8 cellular contexts compared by ENCODE assay signal in genomic region chr5:150487199-150488061, GRCh38. TPM values are rescaled to one million over a fixed set of nuclear protein-coding genes. Genes with fewer than 3 reads are reported as not detected.
DNase-seq lines count a peak whose midpoint lies in the region; ATAC-seq and TF ChIP-seq lines count a peak whose summit lies in the region.

No MANE protein-coding gene starts in this region.

- H2BK5ac ChIP-seq in neuronal stem cell (ENCODE audit: low read length), result peak overlapping the region; percentile 91

- H3K4ac ChIP-seq in neuronal stem cell (ENCODE audit: low read length), result no peak overlapping the region

- peak; percentile 10 for ATAC-seq in gastroesophageal sphincter
- no peak for ATAC-seq in HG03280 (IDR thresholded peaks at IDR 0.05; ENCODE audit: unreplicated experiment)
- no peak for ATAC-seq in HG03469 (IDR thresholded peaks at IDR 0.05; ENCODE audit: unreplicated experiment)

- H3K27me3 ChIP-seq in GM06990 (replicated peaks; ENCODE audit: control insufficient read depth, insufficient read depth, low read length) (no peaks in the 10 kb centered on the region), gastroesophageal sphincter (no peaks in the 10 kb centered on the region), neuronal stem cell (ENCODE audit: control insufficient read depth in 3 of 3, insufficient read depth in 3 of 3, low read depth in 1 of 3, low read length in 3 of 3) (no peaks in the 10 kb centered on the region)

- H3K27ac ChIP-seq in gastroesophageal sphincter (peak overlapping the region; percentile 69 to 98 (median 95)), neuronal stem cell (replicated peaks; ENCODE audit: low read length) (peak overlapping the region; percentile 98)

- peak overlapping the region; percentile 59 for H3K4me2 ChIP-seq in neuronal stem cell (ENCODE audit: insufficient read depth, low read length, poor library complexity, severe bottlenecking)

- H3K4me3 ChIP-seq in GM06990 (replicated peaks; ENCODE audit: low read depth, low read length) (peak overlapping the region; percentile 88), WI38 (ENCODE audit: low read depth, low read length) (peak overlapping the region; percentile 88), gastroesophageal sphincter (peak overlapping the region; percentile 82 to 100), neuronal stem cell (ENCODE audit: low read length in 2 of 2) (peak overlapping the region; percentile 86 to 99)

- no peak overlapping the region for H4K91ac ChIP-seq in neuronal stem cell (ENCODE audit: low read depth, low read length, poor library complexity)

- H3K14ac ChIP-seq in neuronal stem cell (ENCODE audit: low read length), result peak overlapping the region; percentile 15

- 33 to 46% methylated on average over 4 to 5 of the region's 10 CpGs for WGBS in gastroesophageal sphincter (ENCODE audit: low coverage in 1 of 2), 2 donors
- WGBS in neuronal stem cell (ENCODE audit: extremely low coverage in 2 of 2, insufficient read length in 2 of 2, insufficient replicate concordance in 1 of 2), 2 donors, result no CpG with 5 or more reads among the region's 10 CpGs

- TF ChIP-seq CTCF in GM06990 (IDR thresholded peaks at IDR 0.05; ENCODE audit: insufficient read depth, low read length, poor library complexity, severe bottlenecking) (peak; percentile 32), WI38 (IDR thresholded peaks at IDR 0.05; ENCODE audit: low read depth, low read length) (no peak), gastroesophageal sphincter (IDR thresholded peaks at IDR 0.05) (peak in 2 of 4 experiments; percentile 23 to 33)

- no peak overlapping the region for H2AFZ ChIP-seq in neuronal stem cell (ENCODE audit: low read length)

- no peaks in the 10 kb centered on the region for H3K9me3 ChIP-seq in gastroesophageal sphincter
- H3K9me3 ChIP-seq in neuronal stem cell (replicated peaks in 1 of 2; ENCODE audit: control insufficient read depth in 2 of 2, insufficient read depth in 1 of 2, low read depth in 1 of 2, low read length in 2 of 2), result no peaks in the 10 kb centered on the region

- H2BK12ac ChIP-seq in neuronal stem cell (ENCODE audit: low read length), result no peak overlapping the region

- H3K79me1 ChIP-seq in neuronal stem cell (ENCODE audit: low read depth, low read length), result peaks cover 18% of the 10 kb centered on the region

- H3K36me3 ChIP-seq in GM06990 (ENCODE audit: control insufficient read depth, insufficient read depth, low read length) (no peaks in the 10 kb centered on the region), gastroesophageal sphincter (no peaks in the 10 kb centered on the region), neuronal stem cell (replicated peaks in 1 of 2; ENCODE audit: control insufficient read depth in 2 of 2, insufficient read depth in 2 of 2, low read length in 2 of 2) (peaks cover 0 to 33% of the 10 kb centered on the region in 2 donors)

- no peak overlapping the region for H3K9ac ChIP-seq in neuronal stem cell (ENCODE audit: low read depth, low read length, poor library complexity)

- H2BK15ac ChIP-seq in neuronal stem cell (ENCODE audit: low read length), result no peak overlapping the region

- H3K18ac ChIP-seq in neuronal stem cell (ENCODE audit: low read length), result no peak overlapping the region

- peaks cover 29 to 69% (median 62%) of the 10 kb centered on the region in 3 donors for H3K4me1 ChIP-seq in gastroesophageal sphincter
- peaks cover 30 to 47% of the 10 kb centered on the region in 2 donors for H3K4me1 ChIP-seq in neuronal stem cell (ENCODE audit: control insufficient read depth in 2 of 2, insufficient read depth in 1 of 2, low read depth in 1 of 2, low read length in 2 of 2)

- H4K8ac ChIP-seq in neuronal stem cell (ENCODE audit: low read depth, low read length), result no peak overlapping the region

- H2AK5ac ChIP-seq in neuronal stem cell (ENCODE audit: low read depth, low read length), result no peak overlapping the region

- H3K23ac ChIP-seq in neuronal stem cell (ENCODE audit: low read depth, low read length, poor library complexity), result no peak overlapping the region

- H2BK120ac ChIP-seq in neuronal stem cell (ENCODE audit: low read depth, low read length), result peak overlapping the region; percentile 63

- TF ChIP-seq RAD21 in Ishikawa (IDR thresholded peaks at IDR 0.05; ENCODE audit: low read depth), result peak; percentile 36; the same call in 1 of the 2 replicates

- TF ChIP-seq EP300 in Ishikawa (IDR thresholded peaks at IDR 0.05; ENCODE audit: borderline replicate concordance) (no peak), gastroesophageal sphincter (IDR thresholded peaks at IDR 0.05) (no peak)

- TF ChIP-seq POLR2A in gastroesophageal sphincter (IDR thresholded peaks at IDR 0.05), result no peak

- DNase-seq in GM06990 (ENCODE audit: extremely low read depth, insufficient read length) (peak; percentile 41), neuronal stem cell (ENCODE audit: low spot score) (no peak), cerebellar nuclear complex (lab: John Stamatoyannopoulos, UW) (no peak)

TF ChIP-seq in Ishikawa, 13 proteins besides CTCF, POLR2A, EP300 and RAD21:
- TF ChIP-seq, protein P1, sequence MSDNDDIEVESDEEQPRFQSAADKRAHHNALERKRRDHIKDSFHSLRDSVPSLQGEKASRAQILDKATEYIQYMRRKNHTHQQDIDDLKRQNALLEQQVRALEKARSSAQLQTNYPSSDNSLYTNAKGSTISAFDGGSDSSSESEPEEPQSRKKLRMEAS (IDR thresholded peaks at IDR 0.05), result no peak
- TF ChIP-seq ZBTB7A (IDR thresholded peaks at IDR 0.05; ENCODE audit: low read depth) (no peak), YY1 (IDR thresholded peaks at IDR 0.05; ENCODE audit: low read depth) (no peak), TAF1 (IDR thresholded peaks at IDR 0.05; ENCODE audit: low read depth) (no peak), NFIC (IDR thresholded peaks at IDR 0.05) (no peak), EGR1 (IDR thresholded peaks at IDR 0.05) (no peak), TCF12 (IDR thresholded peaks at IDR 0.05; ENCODE audit: low read depth) (no peak), REST (IDR thresholded peaks at IDR 0.05; ENCODE audit: low read depth) (no peak), TEAD4 (IDR thresholded peaks at IDR 0.05) (no peak), CEBPB (IDR thresholded peaks at IDR 0.05) (no peak), FOXM1 (IDR thresholded peaks at IDR 0.05; ENCODE audit: borderline replicate concordance, low read depth) (no peak), CREB1 (IDR thresholded peaks at IDR 0.05; ENCODE audit: low read depth) (no peak)
- TF ChIP-seq, protein P2, sequence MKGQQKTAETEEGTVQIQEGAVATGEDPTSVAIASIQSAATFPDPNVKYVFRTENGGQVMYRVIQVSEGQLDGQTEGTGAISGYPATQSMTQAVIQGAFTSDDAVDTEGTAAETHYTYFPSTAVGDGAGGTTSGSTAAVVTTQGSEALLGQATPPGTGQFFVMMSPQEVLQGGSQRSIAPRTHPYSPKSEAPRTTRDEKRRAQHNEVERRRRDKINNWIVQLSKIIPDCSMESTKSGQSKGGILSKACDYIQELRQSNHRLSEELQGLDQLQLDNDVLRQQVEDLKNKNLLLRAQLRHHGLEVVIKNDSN (IDR thresholded peaks at IDR 0.05), result no peak

RNA-seq across cellular contexts. Expression of gene NDST1, which starts 20.5 kb away (rescaled TPM):
- total RNA-seq in gastroesophageal sphincter, result 100 to 1,000 TPM in 1 of 4 donors, 10 to 100 TPM in 3; 58.3 to 146 (median 72.1) TPM
- polyA plus RNA-seq in neuronal stem cell (2013, experiment 1 of 2), result 27.1 TPM
- polyA plus RNA-seq in neuronal stem cell (2013, experiment 2 of 2), result 25.9 TPM

RNA-seq across cellular contexts. Expression of gene RPS14, which starts 37.9 kb away (rescaled TPM):
- 1,000 to 10,000 TPM; 1,275 to 3,828 (median 2,502) TPM for total RNA-seq in gastroesophageal sphincter
- 5,106 TPM for polyA plus RNA-seq in neuronal stem cell (2013, experiment 1 of 2)
- 5,095 TPM for polyA plus RNA-seq in neuronal stem cell (2013, experiment 2 of 2)
